Comparison of ENCODE assay signal across 1 cellular context in the genomic region with DNA sequence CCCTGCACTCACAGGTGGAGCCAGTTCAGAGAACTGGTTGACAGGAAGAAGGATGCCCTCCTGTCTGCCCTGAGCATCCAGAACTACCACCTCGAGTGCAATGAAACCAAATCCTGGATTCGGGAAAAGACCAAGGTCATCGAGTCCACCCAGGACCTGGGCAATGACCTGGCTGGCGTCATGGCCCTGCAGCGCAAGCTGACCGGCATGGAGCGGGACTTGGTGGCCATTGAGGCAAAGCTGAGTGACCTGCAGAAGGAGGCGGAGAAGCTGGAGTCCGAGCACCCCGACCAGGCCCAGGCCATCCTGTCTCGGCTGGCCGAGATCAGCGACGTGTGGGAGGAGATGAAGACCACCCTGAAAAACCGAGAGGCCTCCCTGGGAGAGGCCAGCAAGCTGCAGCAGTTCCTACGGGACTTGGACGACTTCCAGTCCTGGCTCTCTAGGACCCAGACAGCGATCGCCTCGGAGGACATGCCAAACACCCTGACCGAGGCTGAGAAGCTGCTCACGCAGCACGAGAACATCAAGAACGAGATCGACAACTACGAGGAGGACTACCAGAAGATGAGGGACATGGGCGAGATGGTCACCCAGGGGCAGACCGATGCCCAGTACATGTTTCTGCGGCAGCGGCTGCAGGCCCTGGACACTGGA.
TF ChIP-seq lines count a peak whose summit lies in the region.

No MANE protein-coding gene starts in this region.

TF ChIP-seq in WTC11, 78 proteins besides CTCF, POLR2A, EP300 and RAD21 (continued from another document):
- TF ChIP-seq, protein P1, sequence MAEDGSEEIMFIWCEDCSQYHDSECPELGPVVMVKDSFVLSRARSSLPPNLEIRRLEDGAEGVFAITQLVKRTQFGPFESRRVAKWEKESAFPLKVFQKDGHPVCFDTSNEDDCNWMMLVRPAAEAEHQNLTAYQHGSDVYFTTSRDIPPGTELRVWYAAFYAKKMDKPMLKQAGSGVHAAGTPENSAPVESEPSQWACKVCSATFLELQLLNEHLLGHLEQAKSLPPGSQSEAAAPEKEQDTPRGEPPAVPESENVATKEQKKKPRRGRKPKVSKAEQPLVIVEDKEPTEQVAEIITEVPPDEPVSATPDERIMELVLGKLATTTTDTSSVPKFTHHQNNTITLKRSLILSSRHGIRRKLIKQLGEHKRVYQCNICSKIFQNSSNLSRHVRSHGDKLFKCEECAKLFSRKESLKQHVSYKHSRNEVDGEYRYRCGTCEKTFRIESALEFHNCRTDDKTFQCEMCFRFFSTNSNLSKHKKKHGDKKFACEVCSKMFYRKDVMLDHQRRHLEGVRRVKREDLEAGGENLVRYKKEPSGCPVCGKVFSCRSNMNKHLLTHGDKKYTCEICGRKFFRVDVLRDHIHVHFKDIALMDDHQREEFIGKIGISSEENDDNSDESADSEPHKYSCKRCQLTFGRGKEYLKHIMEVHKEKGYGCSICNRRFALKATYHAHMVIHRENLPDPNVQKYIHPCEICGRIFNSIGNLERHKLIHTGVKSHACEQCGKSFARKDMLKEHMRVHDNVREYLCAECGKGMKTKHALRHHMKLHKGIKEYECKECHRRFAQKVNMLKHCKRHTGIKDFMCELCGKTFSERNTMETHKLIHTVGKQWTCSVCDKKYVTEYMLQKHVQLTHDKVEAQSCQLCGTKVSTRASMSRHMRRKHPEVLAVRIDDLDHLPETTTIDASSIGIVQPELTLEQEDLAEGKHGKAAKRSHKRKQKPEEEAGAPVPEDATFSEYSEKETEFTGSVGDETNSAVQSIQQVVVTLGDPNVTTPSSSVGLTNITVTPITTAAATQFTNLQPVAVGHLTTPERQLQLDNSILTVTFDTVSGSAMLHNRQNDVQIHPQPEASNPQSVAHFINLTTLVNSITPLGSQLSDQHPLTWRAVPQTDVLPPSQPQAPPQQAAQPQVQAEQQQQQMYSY (CRISPR knock-in tag; IDR thresholded peaks at IDR 0.05): no peak
- TF ChIP-seq ZNF317 (CRISPR knock-in tag; IDR thresholded peaks at IDR 0.05; ENCODE audit: borderline replicate concordance, low read depth) (no peak), CREB1 (CRISPR knock-in tag; IDR thresholded peaks at IDR 0.05) (no peak), NR2C2 (CRISPR knock-in tag; IDR thresholded peaks at IDR 0.05) (no peak), FOXJ3 (CRISPR knock-in tag; IDR thresholded peaks at IDR 0.05; ENCODE audit: borderline replicate concordance) (no peak), ZBTB21 (CRISPR knock-in tag; IDR thresholded peaks at IDR 0.05; ENCODE audit: borderline replicate concordance) (no peak), RELA (CRISPR knock-in tag; IDR thresholded peaks at IDR 0.05; ENCODE audit: borderline replicate concordance) (no peak), MXD4 (CRISPR knock-in tag; IDR thresholded peaks at IDR 0.05; ENCODE audit: borderline replicate concordance) (no peak), ETV6 (CRISPR knock-in tag; IDR thresholded peaks at IDR 0.05) (no peak), PRRX2 (CRISPR knock-in tag; IDR thresholded peaks at IDR 0.05) (no peak), NFATC4 (CRISPR knock-in tag; IDR thresholded peaks at IDR 0.05) (no peak)
- TF ChIP-seq, protein P2, sequence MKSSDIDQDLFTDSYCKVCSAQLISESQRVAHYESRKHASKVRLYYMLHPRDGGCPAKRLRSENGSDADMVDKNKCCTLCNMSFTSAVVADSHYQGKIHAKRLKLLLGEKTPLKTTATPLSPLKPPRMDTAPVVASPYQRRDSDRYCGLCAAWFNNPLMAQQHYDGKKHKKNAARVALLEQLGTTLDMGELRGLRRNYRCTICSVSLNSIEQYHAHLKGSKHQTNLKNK (CRISPR knock-in tag; IDR thresholded peaks at IDR 0.05): no peak
- TF ChIP-seq, protein P3, sequence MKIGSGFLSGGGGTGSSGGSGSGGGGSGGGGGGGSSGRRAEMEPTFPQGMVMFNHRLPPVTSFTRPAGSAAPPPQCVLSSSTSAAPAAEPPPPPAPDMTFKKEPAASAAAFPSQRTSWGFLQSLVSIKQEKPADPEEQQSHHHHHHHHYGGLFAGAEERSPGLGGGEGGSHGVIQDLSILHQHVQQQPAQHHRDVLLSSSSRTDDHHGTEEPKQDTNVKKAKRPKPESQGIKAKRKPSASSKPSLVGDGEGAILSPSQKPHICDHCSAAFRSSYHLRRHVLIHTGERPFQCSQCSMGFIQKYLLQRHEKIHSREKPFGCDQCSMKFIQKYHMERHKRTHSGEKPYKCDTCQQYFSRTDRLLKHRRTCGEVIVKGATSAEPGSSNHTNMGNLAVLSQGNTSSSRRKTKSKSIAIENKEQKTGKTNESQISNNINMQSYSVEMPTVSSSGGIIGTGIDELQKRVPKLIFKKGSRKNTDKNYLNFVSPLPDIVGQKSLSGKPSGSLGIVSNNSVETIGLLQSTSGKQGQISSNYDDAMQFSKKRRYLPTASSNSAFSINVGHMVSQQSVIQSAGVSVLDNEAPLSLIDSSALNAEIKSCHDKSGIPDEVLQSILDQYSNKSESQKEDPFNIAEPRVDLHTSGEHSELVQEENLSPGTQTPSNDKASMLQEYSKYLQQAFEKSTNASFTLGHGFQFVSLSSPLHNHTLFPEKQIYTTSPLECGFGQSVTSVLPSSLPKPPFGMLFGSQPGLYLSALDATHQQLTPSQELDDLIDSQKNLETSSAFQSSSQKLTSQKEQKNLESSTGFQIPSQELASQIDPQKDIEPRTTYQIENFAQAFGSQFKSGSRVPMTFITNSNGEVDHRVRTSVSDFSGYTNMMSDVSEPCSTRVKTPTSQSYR (CRISPR knock-in tag; IDR thresholded peaks at IDR 0.05): no peak
